In the genomic region with DNA sequence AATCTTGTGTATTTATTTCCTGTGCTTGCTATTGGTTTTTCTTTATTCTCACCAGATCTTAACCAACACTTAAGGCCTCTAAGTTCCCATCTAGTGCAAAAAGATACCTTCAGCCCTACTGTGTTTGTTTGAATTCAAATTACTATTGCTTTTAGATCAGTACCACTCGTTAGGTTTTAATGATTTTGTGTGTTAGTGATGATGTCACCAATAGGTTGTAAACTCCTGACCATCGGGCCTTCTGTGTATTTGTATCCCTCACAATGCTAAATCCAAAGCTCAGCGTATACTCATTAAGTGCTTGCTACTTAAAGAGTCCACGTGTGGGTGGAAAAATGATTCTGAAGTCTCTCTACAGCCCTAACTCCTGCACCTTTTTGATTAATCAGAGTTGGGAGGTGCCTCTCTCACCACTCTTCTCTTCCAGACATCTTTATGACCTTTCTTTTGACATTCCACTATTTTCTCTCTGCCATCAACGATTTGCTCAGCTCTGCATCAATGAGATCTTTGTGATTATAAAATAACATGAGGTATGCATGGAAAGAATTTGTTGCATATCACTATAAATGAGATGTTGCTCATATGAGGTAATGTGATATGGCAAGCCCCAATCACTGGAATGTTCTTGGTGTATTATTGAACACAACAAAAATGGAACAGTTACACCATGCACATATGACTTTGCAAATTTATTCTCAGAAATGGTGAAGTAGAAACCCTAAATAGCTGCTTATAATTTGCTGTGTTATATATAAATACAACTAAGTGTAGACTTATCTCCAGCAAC, we compare ENCODE assay signal across 36 cellular contexts. TPM values are rescaled to one million over a fixed set of nuclear protein-coding genes. Genes with fewer than 3 reads are reported as not detected.
A peak's percentile ranks its signal among the peaks of the same experiment; 100 is the strongest.
DNase-seq lines count a peak whose midpoint lies in the region; ATAC-seq, FAIRE-seq and TF ChIP-seq lines count a peak whose summit lies in the region.
"Had no signal": no experiment of that assay in that cellular context is flagged by ENCODE, and none has a peak within 500 bp of the region (broad histone marks: within the 10 kb centered on the region; RNA-seq: fewer than 3 reads in every experiment).

No MANE protein-coding gene starts in this region.

- H3K79me2 ChIP-seq in HepG2 (ENCODE audit: insufficient read depth, low read length): no peaks in the 10 kb centered on the region

- in situ Hi-C loops in HepG2 (cut with HindIII; ENCODE audit: extremely low pct_ligation_motif_present, low pct_unique_long_range_greater_than_20kb): no loop called here
- in situ Hi-C loops in brain microvascular endothelial cell (cut with HindIII; ENCODE audit: low pct_ligation_motif_present, low sequenced_read_pairs): no loop called here

- H3K4me1 ChIP-seq in HepG2 (ENCODE audit: insufficient read depth, low read length) (no peaks in the 10 kb centered on the region), right lobe of liver (no peaks in the 10 kb centered on the region), heart left ventricle (peaks cover 0 to 21% (median 6%) of the 10 kb centered on the region in 12 donors)
- H3K4me1 ChIP-seq: A549, esophagus muscularis mucosa, neural progenitor cell, SJSA1, tibial nerve had no signal

- DNase-seq in HepG2 (ENCODE audit: low spot score) (no peak), right lobe of liver (no peak), brain microvascular endothelial cell (peak; percentile 45), heart left ventricle (no peak), stromal cell of bone marrow (ENCODE audit: low read depth) (peak; percentile 4), WTC11 (ENCODE audit: low spot score) (no peak)
- DNase-seq in activated CD4-positive, CD25-positive, alpha-beta regulatory T cell treated with anti-CD3 and anti-CD28 coated beads, Interleukin-2, amount 50 U/mL, for 72 hours: no peak
- DNase-seq in activated CD4-positive, alpha-beta T cell treated with anti-CD3 and anti-CD28 coated beads for 4 hours: no peak
- DNase-seq: activated CD4-positive, alpha-beta T cell treated with anti-CD3 and anti-CD28 coated beads, Interleukin-2, amount 50 U/mL, for 1 hour; activated effector memory CD4-positive, alpha-beta T cell treated with Interleukin-2 at 50 U/mL for 16 hours; activated T-cell treated with anti-CD3 and anti-CD28 coated beads, Interleukin-2, amount 50 U/mL, for 1 hour; aorta; CD4-positive, alpha-beta memory T cell; central memory CD4-positive, alpha-beta T cell; dermis blood vessel endothelial cell; GOT3; KG1; mesendoderm; NCI-H1436; NCI-H2081; NCI-H446 treated with DMSO at 0.1 percent for 48 hours; NCI-H774; stimulated activated CD4-positive, alpha-beta T cell treated with anti-CD3 and anti-CD28 coated beads, Interleukin-12 subunit alpha, Interleukin-12 subunit beta, amount 100 ng/mL, for 4 hours; stimulated activated CD4-positive, alpha-beta T cell treated with anti-CD3 and anti-CD28 coated beads, Interleukin-4, amount 100 ng/mL, for 1 hour; WERI-Rb-1 had no signal

- no TSS peak for BruUV-seq in HepG2 (replicated peaks; lab: Mats Ljungman, UMichigan)

- H3K27ac ChIP-seq in HepG2 (ENCODE audit: extremely low read length, insufficient read depth, low read length) (no peak overlapping the region), right lobe of liver (no peak overlapping the region), brain microvascular endothelial cell (no peak overlapping the region), heart left ventricle (peak overlapping the region in 8 of 12 donors; percentile 26 to 91 (median 53))
- H3K27ac ChIP-seq: A549, esophagus muscularis mucosa, neural progenitor cell, SJSA1, tibial nerve, WERI-Rb-1 had no signal

- H4K20me1 ChIP-seq in HepG2 (ENCODE audit: insufficient read depth, low read length): no peaks in the 10 kb centered on the region

- POLR2A ChIA-PET in HepG2 (lab: Yijun Ruan, JAX): no interaction called here
- POLR2A ChIA-PET in WTC11 (lab: Charles Lee): no interaction called here

- TF ChIP-seq CTCF in HepG2 (CRISPR knock-in tag; IDR thresholded peaks at IDR 0.05) (no peak), right lobe of liver (IDR thresholded peaks at IDR 0.05) (no peak), brain microvascular endothelial cell (IDR thresholded peaks at IDR 0.05; ENCODE audit: low read depth, low read length, missing control alignments) (no peak), heart left ventricle (IDR thresholded peaks at IDR 0.05) (no peak), WTC11 (IDR thresholded peaks at IDR 0.05) (no peak)

- intact Hi-C loops in HepG2 (cut with micrococcal nuclease; ENCODE audit: unreplicated experiment) (no loop called here), right lobe of liver (cut with DNase I) (no loop called here), heart left ventricle (cut with DNase I) (no loop called here)

- TF ChIP-seq POLR2A in HepG2 (IDR thresholded peaks at IDR 0.05; ENCODE audit: insufficient read depth in 1 of 2, low read depth in 2 of 2, low read length in 2 of 2) (no peak), right lobe of liver (IDR thresholded peaks at IDR 0.05) (no peak), heart left ventricle (IDR thresholded peaks at IDR 0.05) (no peak)

- no peak for ATAC-seq in HepG2
- no peak for ATAC-seq in right lobe of liver
- peak; percentile 81 to 94 (median 86) for ATAC-seq in heart left ventricle
- ATAC-seq in WTC11: no peak
- ATAC-seq: A549, left lobe of liver, sciatic nerve had no signal

- WGBS in HepG2 (ENCODE audit: low lambda C conversion rate): 1% methylated on average over 5 of the region's 5 CpGs
- 50% methylated on average over 5 of the region's 5 CpGs for WGBS in right lobe of liver (ENCODE audit: insufficient coverage, low coverage, low lambda C conversion rate, missing lambda C conversion rate)
- 43 to 50% (median 45%) methylated on average over 5 of the region's 5 CpGs for WGBS in heart left ventricle, 4 donors

- peaks cover 31% of the 10 kb centered on the region for H3K9me3 Mint-ChIP-seq in WTC11

- no peak overlapping the region for H2AFZ ChIP-seq in HepG2 (ENCODE audit: low read length)
- H2AFZ ChIP-seq: neural progenitor cell had no signal

- H3K4me3 Mint-ChIP-seq in WTC11: no peak overlapping the region
- H3K4me3 Mint-ChIP-seq: activated naive CD8-positive, alpha-beta T cell; B cell; CD4-positive, alpha-beta memory T cell; neural progenitor cell had no signal

- FAIRE-seq in HepG2 (lab: Jason Lieb, UNC): no peak
- FAIRE-seq: A549, GM18507, islet of Langerhans had no signal

- H3K27me3 ChIP-seq in HepG2 (ENCODE audit: control insufficient read depth in 1 of 2, insufficient read depth in 2 of 2, low read length in 2 of 2) (no peaks in the 10 kb centered on the region), right lobe of liver (no peaks in the 10 kb centered on the region), brain microvascular endothelial cell (replicated peaks) (no peaks in the 10 kb centered on the region), heart left ventricle (no peaks in the 10 kb centered on the region)
- H3K27me3 ChIP-seq: esophagus muscularis mucosa, neural progenitor cell, SJSA1, tibial nerve had no signal

- no peaks in the 10 kb centered on the region for H3K4me1 Mint-ChIP-seq in WTC11
- H3K4me1 Mint-ChIP-seq: B cell; CD4-positive, alpha-beta memory T cell; neural progenitor cell had no signal

- no peak overlapping the region for H3K4me2 ChIP-seq in HepG2 (ENCODE audit: low read depth, low read length)
- H3K4me2 ChIP-seq: A549, neural progenitor cell had no signal

- peaks cover 18% of the 10 kb centered on the region for H3K36me3 Mint-ChIP-seq in WTC11
- H3K36me3 Mint-ChIP-seq: activated naive CD8-positive, alpha-beta T cell; CD4-positive, alpha-beta memory T cell; neural progenitor cell had no signal

- no peak overlapping the region for H3K27ac Mint-ChIP-seq in WTC11
- H3K27ac Mint-ChIP-seq: activated naive CD8-positive, alpha-beta T cell; B cell; CD4-positive, alpha-beta memory T cell; neural progenitor cell had no signal

- H3K36me3 ChIP-seq in HepG2 (replicated peaks in 1 of 2; ENCODE audit: control insufficient read depth in 1 of 2, insufficient read depth in 2 of 2, low read length in 2 of 2): no peaks in the 10 kb centered on the region
- no peaks in the 10 kb centered on the region for H3K36me3 ChIP-seq in right lobe of liver
- no peaks in the 10 kb centered on the region for H3K36me3 ChIP-seq in brain microvascular endothelial cell (replicated peaks)
- H3K36me3 ChIP-seq in heart left ventricle: no peaks in the 10 kb centered on the region
- H3K36me3 ChIP-seq: esophagus muscularis mucosa, neural progenitor cell, SJSA1, tibial nerve, WERI-Rb-1 had no signal

- TF ChIP-seq EP300 in HepG2 (IDR thresholded peaks at IDR 0.05; ENCODE audit: low read depth in 2 of 2, low read length in 2 of 2): no peak
- TF ChIP-seq EP300 in HepG2 (CRISPR knock-in tag; IDR thresholded peaks at IDR 0.05; ENCODE audit: borderline replicate concordance): no peak

- CTCF ChIA-PET in HepG2 (lab: Yijun Ruan, JAX; ENCODE audit: low intra/inter-chr PET ratio, low total read pairs) (no interaction called here), WTC11 (lab: Charles Lee) (no interaction called here)

- H3K4me3 ChIP-seq in HepG2 (replicated peaks in 1 of 3; ENCODE audit: insufficient read depth in 1 of 3, low read depth in 2 of 3, low read length in 3 of 3): no peak overlapping the region
- H3K4me3 ChIP-seq in right lobe of liver: no peak overlapping the region
- H3K4me3 ChIP-seq in brain microvascular endothelial cell (ENCODE audit: low read depth, low read length): no peak overlapping the region
- H3K4me3 ChIP-seq in heart left ventricle: no peak overlapping the region
- H3K4me3 ChIP-seq: A549, esophagus muscularis mucosa, neural progenitor cell, SJSA1, tibial nerve had no signal

- H3K9me3 ChIP-seq in HepG2 (ENCODE audit: low read length) (no peaks in the 10 kb centered on the region), right lobe of liver (no peaks in the 10 kb centered on the region), heart left ventricle (peaks cover 0 to 11% (median 0%) of the 10 kb centered on the region in 12 donors)
- H3K9me3 ChIP-seq: A549, SJSA1 had no signal

- no peak overlapping the region for H3K9ac ChIP-seq in HepG2 (ENCODE audit: insufficient read depth, low read depth, low read length)
- H3K9ac ChIP-seq: neural progenitor cell had no signal

- TF ChIP-seq RAD21 in HepG2 (CRISPR knock-in tag; IDR thresholded peaks at IDR 0.05): no peak

- H3K27me3 Mint-ChIP-seq in WTC11 (ENCODE audit: low read depth): 0 out of 2 replicates have a peak, but pooled peaks cover 2% of the 10 kb centered on the region
- H3K27me3 Mint-ChIP-seq: B cell had no signal

RNA-seq across cellular contexts. Expression of a gene that starts 55.1 kb away (rescaled TPM):
- total RNA-seq in HepG2 (2016; rRNA removed; fragmentation: Illumina TruSeq; extraction: Trizol) (0.11 and 0.91 TPM in 2 replicates), right lobe of liver (10 to 100 TPM in 1 of 6 experiments, 1 to 10 TPM in 5; 2.9 to 12.1 (median 6.2) TPM), heart left ventricle (100 to 1,000 TPM; 156 to 299 (median 207) TPM), WTC11 (2021) (5.6 to 6.6 TPM (median 6.4 TPM) in 3 replicates)
- not detected in 2 replicates for total RNA-seq in HepG2 (2016; cell fraction: cytosol; rRNA removed; fragmentation: Illumina TruSeq; extraction: Trizol; ENCODE audit: low read depth)
- 0.11 and 0.18 TPM in 2 replicates for total RNA-seq in HepG2 (2016; cell fraction: insoluble cytoplasmic fraction; rRNA removed; fragmentation: Illumina TruSeq; extraction: Trizol)
- 0.03 and 0.96 TPM in 2 replicates for total RNA-seq in HepG2 (2016; cell fraction: membrane; rRNA removed; fragmentation: Illumina TruSeq; extraction: Trizol)
- total RNA-seq in HepG2 (2016; cell fraction: nucleus; rRNA removed; fragmentation: Illumina TruSeq; extraction: Trizol): not detected in 2 replicates
- polyA plus RNA-seq in HepG2 (2011; rRNA removed) (0.28 and 0.52 TPM in 2 replicates), heart left ventricle (10 to 100 TPM; 34.8 to 85.0 TPM)
- polyA plus RNA-seq in HepG2 (2011; cell fraction: cytosol; rRNA removed): 0.17 and 0.50 TPM in 2 replicates
- not detected in 2 replicates for polyA plus RNA-seq in HepG2 (2011; cell fraction: nucleus; rRNA removed)
- polyA plus RNA-seq in HepG2 (2012): not detected in 2 replicates
- polyA plus RNA-seq in HepG2 (2016; cell fraction: cytosol; fragmentation: Illumina TruSeq; extraction: Trizol; ENCODE audit: low read depth): not detected in 2 replicates
- 0.22 and 0.36 TPM in 2 replicates for polyA plus RNA-seq in HepG2 (2016; cell fraction: insoluble cytoplasmic fraction; fragmentation: Illumina TruSeq; extraction: Trizol; ENCODE audit: low read depth)
- polyA plus RNA-seq in HepG2 (2016; cell fraction: membrane; fragmentation: Illumina TruSeq; extraction: Trizol; ENCODE audit: low read depth): 0.12 TPM in 1 of 2 replicates, not detected in the other
- not detected in 2 replicates for polyA plus RNA-seq in HepG2 (2016; cell fraction: nucleus; fragmentation: Illumina TruSeq; extraction: Trizol; ENCODE audit: insufficient read depth, low read depth)
- polyA minus RNA-seq in HepG2 (2011; rRNA and poly(A)+ RNA removed; ENCODE audit: low replicate concordance): 0.14 TPM in 1 of 2 replicates, not detected in the other
- polyA minus RNA-seq in HepG2 (2011; cell fraction: cytosol; rRNA and poly(A)+ RNA removed): not detected in 2 replicates
- not detected in 2 replicates for polyA minus RNA-seq in HepG2 (2011; cell fraction: nucleus; rRNA and poly(A)+ RNA removed)
- total RNA-seq: B cell had no signal

Comparison
In these comparisons a context has a peak if more than half of its experiments do, and no peak if none do; other contexts are left out.
1. ATAC-seq: peak in heart left ventricle (4 of 4); none in HepG2 (single experiment), right lobe of liver (0 of 4) and WTC11 (single experiment).
2. DNase-seq: peak in brain microvascular endothelial cell (single experiment) and stromal cell of bone marrow (single experiment); none in HepG2 (single experiment), right lobe of liver (0 of 3), heart left ventricle (0 of 5), WTC11 (single experiment), activated CD4-positive, CD25-positive, alpha-beta regulatory T cell treated with anti-CD3 and anti-CD28 coated beads, Interleukin-2, amount 50 U/mL, for 72 hours (single experiment) and activated CD4-positive, alpha-beta T cell treated with anti-CD3 and anti-CD28 coated beads for 4 hours (0 of 2).
3. H3K27ac ChIP-seq: peak in heart left ventricle (8 of 12); none in HepG2 (single experiment), right lobe of liver (0 of 3) and brain microvascular endothelial cell (single experiment).
4. RNA of a gene that starts 55.1 kb away (total RNA-seq): 156 to 299 TPM in heart left ventricle; 2.9 to 12.1 TPM in right lobe of liver, 5.6 to 6.6 TPM in WTC11 and 0.03 to 0.96 TPM in HepG2; every median in the first group is over 10 times any median in the second.